In the genomic region with DNA sequence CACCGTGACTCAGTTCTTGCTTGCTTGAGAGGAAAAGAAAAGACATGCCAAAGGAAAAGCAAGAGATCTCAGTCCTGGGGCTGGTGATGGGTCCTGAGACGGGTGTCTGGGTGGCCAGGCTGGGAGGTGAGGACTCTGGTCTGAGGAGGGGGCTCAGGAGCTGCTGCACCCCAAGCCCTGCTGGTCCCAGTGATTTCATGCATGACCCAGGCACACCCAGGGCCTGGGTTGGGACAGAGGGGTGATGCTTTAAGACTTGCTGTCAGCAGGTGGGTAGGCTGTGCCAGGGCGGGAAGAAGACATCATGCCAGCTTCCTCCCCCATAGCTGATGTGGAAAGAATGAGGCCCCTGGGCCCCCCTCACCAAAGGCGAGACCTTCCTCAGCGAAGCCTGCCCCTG, we compare ENCODE assay signal across 14 cellular contexts.
DNase-seq lines count a peak whose midpoint lies in the region; ATAC-seq, FAIRE-seq and TF ChIP-seq lines count a peak whose summit lies in the region.
"Had no signal": no experiment of that assay in that cellular context is flagged by ENCODE, and none has a peak within 500 bp of the region (broad histone marks: within the 10 kb centered on the region; RNA-seq: fewer than 3 reads in every experiment).

No MANE protein-coding gene starts in this region.

- H3K27me3 Mint-ChIP-seq in stimulated activated memory B cell treated with anti-CD40 and anti-IgM and Interleukin-4, amounts not matched to agents 10 μg/mL and 1 μg/mL and 100 μg/mL, for 72 hours, result peaks cover 42% of the 10 kb centered on the region

- no peak overlapping the region for H3K27ac Mint-ChIP-seq in stimulated activated memory B cell treated with anti-CD40 and anti-IgM and Interleukin-4, amounts not matched to agents 10 μg/mL and 1 μg/mL and 100 μg/mL, for 72 hours

- no peak for FAIRE-seq in A549 (lab: Jason Lieb, UNC)
- FAIRE-seq: GM12892, H1 had no signal

- H3K4me3 ChIP-seq in A549 (no peak overlapping the region), MG63 (no peak overlapping the region)
- H3K4me3 ChIP-seq: HAP-1 had no signal

- H3K9me3 ChIP-seq in A549 (peaks cover 13% of the 10 kb centered on the region), MG63 (no peaks in the 10 kb centered on the region)
- H3K9me3 ChIP-seq: Caco-2, HAP-1 had no signal

- H3K36me3 ChIP-seq in MG63, result no peaks in the 10 kb centered on the region
- H3K36me3 ChIP-seq: HAP-1 had no signal

- TF ChIP-seq RAD21 in A549 (conservative IDR thresholded peaks at IDR 0.05 in 1 of 2, IDR thresholded peaks at IDR 0.05 in 1 of 2), result no peak

- WGBS in A549 (ENCODE audit: missing lambda C conversion rate), result 97% methylated on average over 5 of the region's 5 CpGs

- CTCF ChIA-PET in A549 (lab: Yijun Ruan, JAX), result interaction anchor here (1.6 to 4.0 kb wide), 3 partner anchors 8 to 312 kb away, joined by 4 to 14 read pairs (median 11); no protein-coding TSS in a partner anchor

- ATAC-seq in A549, result no peak
- ATAC-seq in stimulated activated memory B cell treated with anti-CD40 and anti-IgM and Interleukin-4, amounts not matched to agents 10 μg/mL and 1 μg/mL and 100 μg/mL, for 72 hours, result peak; percentile 54
- no peak for ATAC-seq in HG03521 (IDR thresholded peaks at IDR 0.05; ENCODE audit: unreplicated experiment)
- no peak for ATAC-seq in GM18519 (IDR thresholded peaks at IDR 0.05; ENCODE audit: low FRiP score, unreplicated experiment)

- H3K4me1 ChIP-seq in A549, result peaks cover 51% of the 10 kb centered on the region
- H3K4me1 ChIP-seq: HAP-1 had no signal

- H3K4me1 Mint-ChIP-seq in stimulated activated memory B cell treated with anti-CD40 and anti-IgM and Interleukin-4, amounts not matched to agents 10 μg/mL and 1 μg/mL and 100 μg/mL, for 72 hours, result peaks cover 4% of the 10 kb centered on the region

- TF ChIP-seq EP300 in A549 (IDR thresholded peaks at IDR 0.05), result no peak

- no peak overlapping the region for H3K4me3 Mint-ChIP-seq in stimulated activated memory B cell treated with anti-CD40 and anti-IgM and Interleukin-4, amounts not matched to agents 10 μg/mL and 1 μg/mL and 100 μg/mL, for 72 hours
- H3K4me3 Mint-ChIP-seq: CD8-positive, alpha-beta memory T cell had no signal

- no peaks in the 10 kb centered on the region for H3K36me3 Mint-ChIP-seq in stimulated activated memory B cell treated with anti-CD40 and anti-IgM and Interleukin-4, amounts not matched to agents 10 μg/mL and 1 μg/mL and 100 μg/mL, for 72 hours
- H3K36me3 Mint-ChIP-seq: CD8-positive, alpha-beta memory T cell had no signal

- no peaks in the 10 kb centered on the region for H3K9me3 Mint-ChIP-seq in stimulated activated memory B cell treated with anti-CD40 and anti-IgM and Interleukin-4, amounts not matched to agents 10 μg/mL and 1 μg/mL and 100 μg/mL, for 72 hours
- H3K9me3 Mint-ChIP-seq: CD8-positive, alpha-beta memory T cell had no signal

- no peak for TF ChIP-seq POLR2A in A549 (IDR thresholded peaks at IDR 0.05; ENCODE audit: low read length)

- TF ChIP-seq CTCF in A549 (IDR thresholded peaks at IDR 0.05) (no peak), VCaP (conservative IDR thresholded peaks at IDR 0.05) (no peak)

- DNase-seq in A549 (ENCODE audit: low read depth in 1 of 2, low spot score in 1 of 2) (no peak), mesenteric fat pad (ENCODE audit: low spot score) (peak; percentile 84), MG63 (no peak)
- DNase-seq: CD8-positive, alpha-beta memory T cell; DND-41; GDM1 had no signal

- peak overlapping the region; percentile 95 to 96 for H3K27ac ChIP-seq in A549
- peak overlapping the region; percentile 100 for H3K27ac ChIP-seq in VCaP

- POLR2A ChIA-PET in A549 (lab: Yijun Ruan, JAX), result interaction anchor here (3.5 kb wide), 1 partner anchor 64 kb away, joined by 25 read pairs; the partner anchor contains the start of gene PMEPA1

- H3K4me2 ChIP-seq in A549, result no peak overlapping the region

- peaks cover 7% of the 10 kb centered on the region for H3K27me3 ChIP-seq in MG63

TF ChIP-seq in A549, 52 proteins besides CTCF, POLR2A, EP300 and RAD21:
- TF ChIP-seq CBX8 (IDR thresholded peaks at IDR 0.05), result no peak
- no peak for TF ChIP-seq ATOH8 (CRISPR knock-in tag; IDR thresholded peaks at IDR 0.05; ENCODE audit: low read depth)
- TF ChIP-seq, protein P1, sequence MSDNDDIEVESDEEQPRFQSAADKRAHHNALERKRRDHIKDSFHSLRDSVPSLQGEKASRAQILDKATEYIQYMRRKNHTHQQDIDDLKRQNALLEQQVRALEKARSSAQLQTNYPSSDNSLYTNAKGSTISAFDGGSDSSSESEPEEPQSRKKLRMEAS (IDR thresholded peaks at IDR 0.05), result no peak
- no peak for TF ChIP-seq PHF8 (IDR thresholded peaks at IDR 0.05; ENCODE audit: borderline replicate concordance, low read depth)
- TF ChIP-seq TFCP2L1 (CRISPR knock-in tag; IDR thresholded peaks at IDR 0.05), result no peak
- TF ChIP-seq MAFK (IDR thresholded peaks at IDR 0.05; ENCODE audit: partially characterized antibody), result no peak
- TF ChIP-seq, protein P2, sequence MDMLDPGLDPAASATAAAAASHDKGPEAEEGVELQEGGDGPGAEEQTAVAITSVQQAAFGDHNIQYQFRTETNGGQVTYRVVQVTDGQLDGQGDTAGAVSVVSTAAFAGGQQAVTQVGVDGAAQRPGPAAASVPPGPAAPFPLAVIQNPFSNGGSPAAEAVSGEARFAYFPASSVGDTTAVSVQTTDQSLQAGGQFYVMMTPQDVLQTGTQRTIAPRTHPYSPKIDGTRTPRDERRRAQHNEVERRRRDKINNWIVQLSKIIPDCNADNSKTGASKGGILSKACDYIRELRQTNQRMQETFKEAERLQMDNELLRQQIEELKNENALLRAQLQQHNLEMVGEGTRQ (IDR thresholded peaks at IDR 0.05), result no peak
- TF ChIP-seq RNF2 (IDR thresholded peaks at IDR 0.05; ENCODE audit: borderline replicate concordance, low read depth), result no peak
- no peak for TF ChIP-seq RFX5 (IDR thresholded peaks at IDR 0.05)
- TF ChIP-seq ZNF302 (CRISPR knock-in tag; IDR thresholded peaks at IDR 0.05), result no peak
